Comparison of ENCODE assay signal across 21 cellular contexts in genomic region chr15:27730878-27731277, GRCh38.
A peak's percentile ranks its signal among the peaks of the same experiment; 100 is the strongest.
DNase-seq lines count a peak whose midpoint lies in the region; ATAC-seq, FAIRE-seq and TF ChIP-seq lines count a peak whose summit lies in the region.
"Had no signal": no experiment of that assay in that cellular context is flagged by ENCODE, and none has a peak within 500 bp of the region (broad histone marks: within the 10 kb centered on the region; RNA-seq: fewer than 3 reads in every experiment).

No MANE protein-coding gene starts in this region.

- H4K20me1 ChIP-seq in PC-3 (ENCODE audit: low read length), result no peaks in the 10 kb centered on the region
- H4K20me1 ChIP-seq: BLaER1 had no signal

- no peak for FAIRE-seq in bronchial epithelial cell (lab: Jason Lieb, UNC)
- FAIRE-seq: GM12892, GM18507, H1 had no signal

- H3K9ac ChIP-seq in PC-3 (ENCODE audit: low read length), result no peak overlapping the region
- H3K9ac ChIP-seq: BLaER1 had no signal

- TF ChIP-seq CTCF in AG10803 (conservative IDR thresholded peaks at IDR 0.05; ENCODE audit: low read length), result no peak
- no peak for TF ChIP-seq CTCF in PC-3 (conservative IDR thresholded peaks at IDR 0.05; ENCODE audit: low read depth, low read length)
- TF ChIP-seq CTCF in bronchial epithelial cell (IDR thresholded peaks at IDR 0.05; ENCODE audit: insufficient read depth, low read length, severe bottlenecking), result no peak
- no peak for TF ChIP-seq CTCF in foreskin keratinocyte (conservative IDR thresholded peaks at IDR 0.05)
- TF ChIP-seq CTCF in gastroesophageal sphincter (IDR thresholded peaks at IDR 0.05), result no peak

- H3K36me3 ChIP-seq in PC-3 (ENCODE audit: low read depth, low read length), result no peaks in the 10 kb centered on the region
- no peaks in the 10 kb centered on the region for H3K36me3 ChIP-seq in bronchial epithelial cell (ENCODE audit: control insufficient read depth, insufficient read depth, low read length)
- no peaks in the 10 kb centered on the region for H3K36me3 ChIP-seq in gastroesophageal sphincter
- H3K36me3 ChIP-seq: BLaER1, SJSA1 had no signal

- H2AFZ ChIP-seq in PC-3 (ENCODE audit: low read length), result no peak overlapping the region

- no TSS peak for BruUV-seq in PC-3 (replicated peaks; lab: Mats Ljungman, UMichigan)

- CTCF ChIA-PET in PC-3 (lab: Charles Lee), result no interaction called here

- H3K27me3 ChIP-seq in PC-3 (ENCODE audit: low read length) (no peaks in the 10 kb centered on the region), bronchial epithelial cell (ENCODE audit: control insufficient read depth, insufficient read depth, low read length) (no peaks in the 10 kb centered on the region), foreskin keratinocyte (no peaks in the 10 kb centered on the region), gastroesophageal sphincter (no peaks in the 10 kb centered on the region)
- H3K27me3 ChIP-seq: BLaER1, SJSA1 had no signal

- no peaks in the 10 kb centered on the region for H3K79me2 ChIP-seq in PC-3 (ENCODE audit: low read length)

- H3K4me2 ChIP-seq in PC-3 (ENCODE audit: low read length), result no peak overlapping the region
- H3K4me2 ChIP-seq: BLaER1 had no signal

- H3F3A ChIP-seq in PC-3 (ENCODE audit: low read length, unreplicated experiment), result no peaks in the 10 kb centered on the region

- ATAC-seq in PC-3, result no peak
- ATAC-seq in foreskin keratinocyte, result no peak
- no peak for ATAC-seq in gastroesophageal sphincter
- ATAC-seq in Right ventricle myocardium superior (ENCODE audit: poor library complexity), result no peak

- intact Hi-C loops in PC-3 (cut with micrococcal nuclease) (no loop called here), Right ventricle myocardium superior (cut with DNase I) (no loop called here)

- no peaks in the 10 kb centered on the region for H3K4me1 ChIP-seq in PC-3 (ENCODE audit: insufficient read depth, low read length)
- no peaks in the 10 kb centered on the region for H3K4me1 ChIP-seq in foreskin keratinocyte
- H3K4me1 ChIP-seq in gastroesophageal sphincter, result no peaks in the 10 kb centered on the region
- H3K4me1 ChIP-seq: BLaER1, SJSA1 had no signal

- no peak overlapping the region for H3K4me3 ChIP-seq in AG10803 (ENCODE audit: low read length)
- H3K4me3 ChIP-seq in PC-3 (ENCODE audit: low read length), result no peak overlapping the region
- no peak overlapping the region for H3K4me3 ChIP-seq in bronchial epithelial cell (ENCODE audit: low read depth, low read length)
- H3K4me3 ChIP-seq in gastroesophageal sphincter, result no peak overlapping the region
- H3K4me3 ChIP-seq: BLaER1, SJSA1 had no signal

- TF ChIP-seq POLR2A in gastroesophageal sphincter (IDR thresholded peaks at IDR 0.05), result no peak

- H3K27ac ChIP-seq in PC-3 (ENCODE audit: low read length) (no peak overlapping the region), foreskin keratinocyte (no peak overlapping the region), gastroesophageal sphincter (no peak overlapping the region)
- H3K27ac ChIP-seq: BLaER1, RWPE1, SJSA1 had no signal

- TF ChIP-seq EP300 in gastroesophageal sphincter (IDR thresholded peaks at IDR 0.05), result no peak

- no peaks in the 10 kb centered on the region for H3K9me2 ChIP-seq in PC-3 (replicated peaks; ENCODE audit: low read length)

- H3K9me3 ChIP-seq in PC-3 (ENCODE audit: low read length), result peaks cover 23% of the 10 kb centered on the region
- peaks cover 0 to 28% (median 0%) of the 10 kb centered on the region in 3 donors for H3K9me3 ChIP-seq in gastroesophageal sphincter

- POLR2A ChIA-PET in PC-3 (lab: Charles Lee; ENCODE audit: unreplicated experiment), result no interaction called here

- DNase-seq in AG10803 (ENCODE audit: low read depth) (peak; percentile 48), PC-3 (peak; percentile 27), bronchial epithelial cell (ENCODE audit: low read depth) (peak; percentile 32), foreskin keratinocyte (peak; percentile 1 to 7), HUDEP-2 (lab: John Stamatoyannopoulos, UW; ENCODE audit: unreplicated experiment in 76 of 76) (no peak), Right ventricle myocardium superior (no peak)
- DNase-seq: CD8-positive, alpha-beta memory T cell; DMS53; EL; KBM-7; NCI-H1105; NCI-H2081 treated with DMSO at 0.1 percent for 48 hours; NCI-H510A; NCI-H748 treated with DMSO at 0.1 percent for 48 hours had no signal

Comparison
In these comparisons a context has a peak if more than half of its experiments do, and no peak if none do; other contexts are left out.
1. DNase-seq: peak in AG10803 (single experiment), PC-3 (single experiment), bronchial epithelial cell (single experiment) and foreskin keratinocyte (2 of 2); none in HUDEP-2 (0 of 76) and Right ventricle myocardium superior (single experiment).